ENCODE assay signal across 9 cellular contexts in genomic region chrX:86148594-86148993, GRCh38.
DNase-seq lines count a peak whose midpoint lies in the region; ATAC-seq and TF ChIP-seq lines count a peak whose summit lies in the region.
"Had no signal": no experiment of that assay in that cellular context is flagged by ENCODE, and none has a peak within 500 bp of the region (broad histone marks: within the 10 kb centered on the region; RNA-seq: fewer than 3 reads in every experiment).

No MANE protein-coding gene starts in this region.

- H3K4me3 Mint-ChIP-seq in stimulated activated effector memory CD8-positive, alpha-beta T cell treated with anti-CD3 and anti-CD28 coated beads, Interleukin-12 subunit alpha, Interleukin-12 subunit beta, amount 100 ng/mL, for 72 hours = peak overlapping the region; percentile 56

- H3K27me3 ChIP-seq in iPS-15b (ENCODE audit: control insufficient read depth, insufficient read depth, low read length) = peaks cover 37% of the 10 kb centered on the region

- no peaks in the 10 kb centered on the region for H3K36me3 Mint-ChIP-seq in stimulated activated effector memory CD8-positive, alpha-beta T cell treated with anti-CD3 and anti-CD28 coated beads, Interleukin-12 subunit alpha, Interleukin-12 subunit beta, amount 100 ng/mL, for 72 hours

- DNase-seq in NCI-H1417 (lab: John Stamatoyannopoulos, UW) (peak in 2 of 3 experiments; percentile 64 to 75), NCI-H1417 treated with DMSO at 0.1 percent for 48 hours (lab: John Stamatoyannopoulos, UW) (no peak)
- DNase-seq in stimulated activated effector memory CD8-positive, alpha-beta T cell treated with anti-CD3 and anti-CD28 coated beads, Interleukin-12 subunit alpha, Interleukin-12 subunit beta, amount 100 ng/mL, for 72 hours (ENCODE audit: low spot score in 2 of 2) = no peak
- DNase-seq: PC-9 had no signal

- H3K9me3 Mint-ChIP-seq in stimulated activated effector memory CD8-positive, alpha-beta T cell treated with anti-CD3 and anti-CD28 coated beads, Interleukin-12 subunit alpha, Interleukin-12 subunit beta, amount 100 ng/mL, for 72 hours = no peaks in the 10 kb centered on the region

- no peaks in the 10 kb centered on the region for H3K4me1 ChIP-seq in iPS-15b (ENCODE audit: control insufficient read depth, insufficient read depth, low read length)

- no peak overlapping the region for H3K27ac Mint-ChIP-seq in stimulated activated effector memory CD8-positive, alpha-beta T cell treated with anti-CD3 and anti-CD28 coated beads, Interleukin-12 subunit alpha, Interleukin-12 subunit beta, amount 100 ng/mL, for 72 hours

- no peaks in the 10 kb centered on the region for H3K36me3 ChIP-seq in iPS-15b (ENCODE audit: control insufficient read depth, insufficient read depth, low read length)

- no peak for ATAC-seq in stimulated activated effector memory CD8-positive, alpha-beta T cell treated with anti-CD3 and anti-CD28 coated beads, Interleukin-12 subunit alpha, Interleukin-12 subunit beta, amount 100 ng/mL, for 72 hours
- ATAC-seq in GM19351 (IDR thresholded peaks at IDR 0.05; ENCODE audit: unreplicated experiment) (no peak), GM19397 (IDR thresholded peaks at IDR 0.05; ENCODE audit: unreplicated experiment) (no peak), HG02763 (IDR thresholded peaks at IDR 0.05; ENCODE audit: unreplicated experiment) (no peak)

- H3K9ac ChIP-seq in iPS-15b (ENCODE audit: low read depth, low read length) = no peak overlapping the region

- no peaks in the 10 kb centered on the region for H3K4me1 Mint-ChIP-seq in stimulated activated effector memory CD8-positive, alpha-beta T cell treated with anti-CD3 and anti-CD28 coated beads, Interleukin-12 subunit alpha, Interleukin-12 subunit beta, amount 100 ng/mL, for 72 hours

- TF ChIP-seq CTCF in WI38 (IDR thresholded peaks at IDR 0.05; ENCODE audit: low read depth, low read length) = no peak

- no peaks in the 10 kb centered on the region for H3K9me3 ChIP-seq in iPS-15b (ENCODE audit: control insufficient read depth, insufficient read depth, low read length)

- H3K4me3 ChIP-seq in WI38 (ENCODE audit: low read depth, low read length) (peak overlapping the region; percentile 43), iPS-15b (ENCODE audit: low read depth, low read length) (peak overlapping the region; percentile 54)
- H3K4me3 ChIP-seq: PC-9 had no signal

Comparison
In these comparisons a context has a peak if more than half of its experiments do, and no peak if none do; other contexts are left out.
1. DNase-seq: peak in NCI-H1417 (2 of 3); none in NCI-H1417 treated with DMSO at 0.1 percent for 48 hours (single experiment) and stimulated activated effector memory CD8-positive, alpha-beta T cell treated with anti-CD3 and anti-CD28 coated beads, Interleukin-12 subunit alpha, Interleukin-12 subunit beta, amount 100 ng/mL, for 72 hours (0 of 2).